Comparison of ENCODE assay signal across 9 cellular contexts in the genomic region with DNA sequence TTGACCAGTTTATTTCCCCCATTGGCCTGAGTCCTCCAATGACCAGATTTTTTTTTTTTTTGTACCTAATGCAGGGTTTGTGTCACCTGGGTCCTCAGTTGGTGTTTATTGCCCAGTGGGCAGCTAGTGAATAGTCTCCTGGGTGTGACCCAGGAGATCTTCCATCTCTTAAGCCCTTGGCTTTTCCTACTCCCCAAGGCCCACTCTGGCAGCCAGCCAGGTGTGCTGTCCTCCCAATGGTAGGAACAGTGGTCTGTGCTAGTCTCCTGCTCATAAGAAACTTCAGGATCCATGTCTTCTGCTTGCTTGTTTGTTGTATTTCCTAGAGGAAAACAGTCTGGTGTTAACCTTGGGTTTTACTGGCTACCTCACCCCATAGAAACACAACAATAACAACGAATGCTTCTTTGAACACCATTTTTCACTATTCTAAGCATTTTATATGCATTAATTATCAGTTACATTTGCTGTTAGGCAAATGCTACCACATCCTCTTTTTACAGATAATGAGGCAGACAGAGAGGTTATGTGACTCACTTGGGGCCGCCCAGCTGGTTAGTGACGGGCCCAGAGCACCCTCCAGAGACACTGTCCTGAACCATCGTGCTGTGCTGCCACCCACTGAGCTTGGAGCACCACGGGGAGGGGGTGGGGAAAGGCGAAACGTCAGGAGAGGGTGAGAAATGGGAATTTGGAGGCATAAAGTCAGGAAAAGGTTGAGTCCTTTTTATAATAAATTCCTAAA.
DNase-seq lines count a peak whose midpoint lies in the region; ATAC-seq, FAIRE-seq and TF ChIP-seq lines count a peak whose summit lies in the region.
"Had no signal": no experiment of that assay in that cellular context is flagged by ENCODE, and none has a peak within 500 bp of the region (broad histone marks: within the 10 kb centered on the region; RNA-seq: fewer than 3 reads in every experiment).

No MANE protein-coding gene starts in this region.

- peak overlapping the region; percentile 27 for H3K4me2 ChIP-seq in astrocyte (ENCODE audit: low read length)

- FAIRE-seq in astrocyte (lab: Jason Lieb, UNC), result no peak
- FAIRE-seq: islet of Langerhans had no signal

- H3K27ac ChIP-seq in astrocyte (ENCODE audit: low read depth, low read length), result peak overlapping the region; percentile 90

- no peak overlapping the region for H2AFZ ChIP-seq in astrocyte (ENCODE audit: low read depth, low read length)

- ATAC-seq in T-cell (replicated peaks in 1 of 4) (peak; percentile 44 to 65 (median 56)), GM18870 (IDR thresholded peaks at IDR 0.05; ENCODE audit: unreplicated experiment) (no peak)

- H3K9ac ChIP-seq in astrocyte (ENCODE audit: low read length), result no peak overlapping the region

- H3K4me3 Mint-ChIP-seq in T-cell (no peak overlapping the region), astrocyte (ENCODE audit: unreplicated experiment) (no peak overlapping the region)

- H3K9me3 Mint-ChIP-seq in T-cell (no peaks in the 10 kb centered on the region), astrocyte (ENCODE audit: unreplicated experiment) (no peaks in the 10 kb centered on the region)

- DNase-seq in GM20000 (ENCODE audit: low spot score) (peak; percentile 30), T-cell (peak in 14 of 34 experiments; percentile 12 to 46 (median 26)), astrocyte (ENCODE audit: low read depth) (peak; percentile 57), LoVo (ENCODE audit: low spot score) (no peak), BE2C (no peak), inferior parietal cortex (ENCODE audit: extremely low spot score) (no peak)
- peak; percentile 51 for DNase-seq in stimulated activated CD8-positive, alpha-beta memory T cell treated with anti-CD3 and anti-CD28 coated beads, Interleukin-12 subunit alpha, Interleukin-12 subunit beta, amount 100 ng/mL, for 4 hours (ENCODE audit: low read depth)

- H3K4me1 Mint-ChIP-seq in T-cell (peaks cover 38 to 49% (median 41%) of the 10 kb centered on the region in 3 donors), astrocyte (ENCODE audit: low read depth, unreplicated experiment) (peaks cover 22% of the 10 kb centered on the region)

- H3K4me1 ChIP-seq in astrocyte (ENCODE audit: insufficient read depth, low read length) (peaks cover 22% of the 10 kb centered on the region), BE2C (no peaks in the 10 kb centered on the region)

- POLR2A ChIA-PET in T-cell (lab: Charles Lee), result no interaction called here

- TF ChIP-seq CTCF in GM20000 (IDR thresholded peaks at IDR 0.05; ENCODE audit: extremely low read depth, missing control alignments), result no peak
- no peak for TF ChIP-seq CTCF in astrocyte (IDR thresholded peaks at IDR 0.05; ENCODE audit: insufficient read depth, low read depth, low read length)
- no peak for TF ChIP-seq CTCF in BE2C (IDR thresholded peaks at IDR 0.05; ENCODE audit: low read depth, low read length)

- H3K36me3 Mint-ChIP-seq in T-cell (no peaks in the 10 kb centered on the region), astrocyte (ENCODE audit: low read depth, unreplicated experiment) (no peaks in the 10 kb centered on the region)

- H3K36me3 ChIP-seq in astrocyte (ENCODE audit: insufficient read depth, low read length) (no peaks in the 10 kb centered on the region), BE2C (no peaks in the 10 kb centered on the region)

- H3K27ac Mint-ChIP-seq in T-cell (peak overlapping the region in 1 of 2 donors; percentile 1), astrocyte (ENCODE audit: unreplicated experiment) (peak overlapping the region; percentile 93)

- CTCF ChIA-PET in T-cell (lab: Charles Lee), result interaction anchor here (0.6 to 1.7 kb wide), 4 partner anchors 9 to 362 kb away, joined by 3 to 11 read pairs (median 4); no protein-coding TSS in a partner anchor

- H3K27me3 ChIP-seq in astrocyte (ENCODE audit: insufficient read depth, low read length) (no peaks in the 10 kb centered on the region), BE2C (no peaks in the 10 kb centered on the region)

- H3K27me3 Mint-ChIP-seq in T-cell, result no peaks in the 10 kb centered on the region
- H3K27me3 Mint-ChIP-seq in astrocyte (ENCODE audit: low read depth, unreplicated experiment), result no peaks in the 10 kb centered on the region

- H4K20me1 ChIP-seq in astrocyte (ENCODE audit: insufficient read depth, low read length), result peaks cover 5% of the 10 kb centered on the region

- no peak overlapping the region for H3K4me3 ChIP-seq in astrocyte (ENCODE audit: insufficient read depth, low read depth, low read length)
- H3K4me3 ChIP-seq in BE2C (ENCODE audit: low read depth, low read length), result no peak overlapping the region

- H3K9me3 ChIP-seq in astrocyte (ENCODE audit: insufficient read depth, low read depth, low read length) (no peaks in the 10 kb centered on the region), BE2C (no peaks in the 10 kb centered on the region)

- H3K79me2 ChIP-seq in astrocyte (ENCODE audit: insufficient read depth, low read length), result no peaks in the 10 kb centered on the region

Comparison
In these comparisons a context has a peak if more than half of its experiments do, and no peak if none do; other contexts are left out.
1. DNase-seq: peak in GM20000 (single experiment), astrocyte (single experiment) and stimulated activated CD8-positive, alpha-beta memory T cell treated with anti-CD3 and anti-CD28 coated beads, Interleukin-12 subunit alpha, Interleukin-12 subunit beta, amount 100 ng/mL, for 4 hours (single experiment); none in LoVo (single experiment), BE2C (single experiment) and inferior parietal cortex (single experiment).